8 cellular contexts compared by ENCODE assay signal in the genomic region with DNA sequence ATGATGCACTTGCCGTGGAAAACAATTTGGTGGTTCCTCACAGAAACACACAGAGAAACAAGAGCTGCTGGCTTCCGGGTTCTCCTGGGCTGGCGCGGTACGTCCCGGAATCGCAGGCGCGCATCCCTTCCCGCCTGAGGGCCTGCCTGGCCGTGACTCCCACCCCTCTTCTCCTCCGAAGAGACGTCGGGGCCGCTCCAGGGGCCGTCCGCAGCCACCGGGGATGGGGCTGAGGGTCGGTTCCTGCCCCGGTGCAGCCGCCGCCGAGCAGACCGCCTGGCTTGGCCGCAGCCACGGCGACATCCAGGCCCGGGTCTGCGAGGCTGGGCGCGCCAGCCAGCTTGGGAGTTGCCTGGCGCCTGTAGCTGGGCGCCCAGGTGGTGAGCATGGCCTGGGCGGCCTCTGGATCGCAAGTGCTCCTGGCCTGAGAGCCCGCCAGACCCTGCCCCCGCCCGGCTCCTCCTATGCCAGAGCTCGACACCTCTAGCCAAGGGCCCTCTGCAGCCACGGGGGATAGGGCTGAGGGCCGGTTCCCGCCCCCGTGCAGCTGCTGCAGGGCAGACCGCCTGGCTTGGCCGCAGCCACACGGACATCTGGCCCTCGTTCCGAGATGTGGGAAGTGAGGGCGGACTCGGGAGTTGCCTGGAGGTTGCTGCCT.
DNase-seq lines count a peak whose midpoint lies in the region; ATAC-seq and TF ChIP-seq lines count a peak whose summit lies in the region.
"Not testable (repeated sequence)": the region's sequence is repeated elsewhere in the genome, so short reads cannot be mapped to it uniquely, and the experiment has no call there.

No MANE protein-coding gene starts in this region.

- peak overlapping the region; percentile 42 for H3K9ac ChIP-seq in NT2/D1 (ENCODE audit: insufficient read length, low read depth)
- not testable (repeated sequence) for H3K9ac ChIP-seq in mesendoderm (ENCODE audit: low read length)

- H3K56ac ChIP-seq in mesendoderm (ENCODE audit: low read length): not testable (repeated sequence)

- H3K4ac ChIP-seq in mesendoderm (ENCODE audit: low read depth, low read length): not testable (repeated sequence)

- H3K79me2 ChIP-seq in mesendoderm (ENCODE audit: control insufficient read depth, insufficient read depth, low read length): not testable (repeated sequence)

- H4K8ac ChIP-seq in mesendoderm (ENCODE audit: low read depth, low read length): not testable (repeated sequence)

- not testable (repeated sequence) for H3K27me3 ChIP-seq in BJ (ENCODE audit: control insufficient read depth, insufficient read depth, low read length); esophagus (ENCODE audit: control insufficient read depth in 1 of 2, insufficient read depth in 2 of 2, low read length in 2 of 2); mesendoderm (ENCODE audit: insufficient read depth, low read length, poor library complexity)
- H3K27me3 ChIP-seq in NT2/D1 (ENCODE audit: insufficient read depth, insufficient read length): peaks cover 32% of the 10 kb centered on the region

- not testable (repeated sequence) for H3K4me1 ChIP-seq in NT2/D1 (ENCODE audit: insufficient read depth, insufficient read length); esophagus (ENCODE audit: control insufficient read depth in 2 of 2, insufficient read depth in 2 of 2, low read length in 1 of 2); mesendoderm (ENCODE audit: control insufficient read depth, low read depth, low read length)

- H2BK5ac ChIP-seq in mesendoderm (ENCODE audit: low read length): not testable (repeated sequence)

- ATAC-seq in GM19324 (IDR thresholded peaks at IDR 0.05; ENCODE audit: low FRiP score, unreplicated experiment) (peak; percentile 4), HG02885 (IDR thresholded peaks at IDR 0.05; ENCODE audit: poor library complexity, unreplicated experiment) (peak; percentile 37)

- DNase-seq in BJ (ENCODE audit: low read depth); NT2/D1 (ENCODE audit: low read depth, low spot score): not testable (repeated sequence)
- peak; percentile 62 to 73 for DNase-seq in activated T-cell treated with anti-CD3 and anti-CD28 coated beads, Interleukin-2, amount 50 U/mL, for 48 hours
- DNase-seq in mesendoderm: peak; percentile 15
- peak; percentile 12 to 21 for DNase-seq in stimulated activated CD4-positive, alpha-beta T cell treated with anti-CD3 and anti-CD28 coated beads, Interleukin-2, amount 100 ng/mL, for 48 hours

- H2AK5ac ChIP-seq in mesendoderm (ENCODE audit: low read length): not testable (repeated sequence)

- H3K18ac ChIP-seq in mesendoderm (ENCODE audit: low read length): not testable (repeated sequence)

- not testable (repeated sequence) for TF ChIP-seq CTCF in BJ (IDR thresholded peaks at IDR 0.05; ENCODE audit: insufficient read depth, low read depth, low read length)

- H2BK120ac ChIP-seq in mesendoderm (ENCODE audit: low read depth, low read length): not testable (repeated sequence)

- H4K5ac ChIP-seq in mesendoderm (ENCODE audit: low read length): not testable (repeated sequence)

- H3K4me3 ChIP-seq in BJ (ENCODE audit: low read depth, low read length) (peak overlapping the region; percentile 31), NT2/D1 (ENCODE audit: insufficient read length, low read depth) (peak overlapping the region; percentile 39), esophagus (ENCODE audit: low read depth in 1 of 2, low read length in 2 of 2) (peak overlapping the region; percentile 48 to 57)
- H3K4me3 ChIP-seq in mesendoderm (ENCODE audit: low read length): not testable (repeated sequence)

- POLR2A ChIA-PET in BJ (lab: Charles Lee): not testable (repeated sequence)

- not testable (repeated sequence) for H3K79me1 ChIP-seq in mesendoderm (ENCODE audit: low read length)

- H3K36me3 ChIP-seq in BJ (ENCODE audit: control insufficient read depth, insufficient read depth, low read length); NT2/D1 (ENCODE audit: insufficient read depth, insufficient read length, low read length); esophagus (ENCODE audit: control insufficient read depth in 2 of 2, insufficient read depth in 2 of 2, low read length in 1 of 2); mesendoderm (ENCODE audit: control insufficient read depth, insufficient read depth, low read length): not testable (repeated sequence)

- WGBS in esophagus, 2 donors: 4 to 6% methylated on average over 39 to 45 of the region's 50 CpGs
- no CpG with 5 or more reads among the region's 50 CpGs for WGBS in mesendoderm (ENCODE audit: extremely low coverage, insufficient coverage, low lambda C conversion rate)

- H3K9me3 ChIP-seq in NT2/D1 (ENCODE audit: insufficient read depth, low read length); esophagus (ENCODE audit: control insufficient read depth in 2 of 2, insufficient read depth in 1 of 2, low read depth in 1 of 2, low read length in 1 of 2): not testable (repeated sequence)

- not testable (repeated sequence) for H3K23ac ChIP-seq in mesendoderm (ENCODE audit: low read length)

- not testable (repeated sequence) for H3K4me2 ChIP-seq in mesendoderm (ENCODE audit: low read length)

- H3K27ac ChIP-seq in esophagus (ENCODE audit: low read depth in 2 of 2, low read length in 1 of 2): peak overlapping the region in 1 of 2 donors; percentile 54
- H3K27ac ChIP-seq in mesendoderm (ENCODE audit: low read depth, low read length): not testable (repeated sequence)

- CTCF ChIA-PET in BJ (lab: Yijun Ruan, JAX): not testable (repeated sequence)

- not testable (repeated sequence) for H2BK15ac ChIP-seq in mesendoderm (replicated peaks; ENCODE audit: low read depth)
